Comparison of ENCODE assay signal across 2 cellular contexts in the genomic region with DNA sequence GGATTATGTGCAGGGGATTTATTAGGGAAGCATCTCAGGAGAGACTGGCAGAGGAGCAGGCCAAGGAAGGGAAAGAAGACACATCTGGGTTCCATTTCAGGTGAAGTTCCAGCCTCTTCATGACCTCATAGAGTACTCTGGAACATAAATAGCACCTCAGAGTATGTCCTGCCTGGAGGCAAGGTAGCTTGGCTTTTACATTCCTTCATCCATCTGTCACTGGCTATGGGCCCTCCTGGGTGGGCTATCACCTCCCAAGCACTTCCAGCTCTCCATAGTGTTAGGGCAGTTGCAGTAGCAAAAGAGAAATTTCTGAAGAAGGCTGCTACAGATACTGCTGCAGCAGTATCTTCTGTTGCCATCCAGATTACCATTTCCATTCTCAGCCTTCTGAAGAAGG.
A peak's percentile ranks its signal among the peaks of the same experiment; 100 is the strongest.
TF ChIP-seq lines count a peak whose summit lies in the region.

No MANE protein-coding gene starts in this region.

TF ChIP-seq in HepG2, 621 proteins besides CTCF, POLR2A, EP300 and RAD21:
- TF ChIP-seq, protein P1, sequence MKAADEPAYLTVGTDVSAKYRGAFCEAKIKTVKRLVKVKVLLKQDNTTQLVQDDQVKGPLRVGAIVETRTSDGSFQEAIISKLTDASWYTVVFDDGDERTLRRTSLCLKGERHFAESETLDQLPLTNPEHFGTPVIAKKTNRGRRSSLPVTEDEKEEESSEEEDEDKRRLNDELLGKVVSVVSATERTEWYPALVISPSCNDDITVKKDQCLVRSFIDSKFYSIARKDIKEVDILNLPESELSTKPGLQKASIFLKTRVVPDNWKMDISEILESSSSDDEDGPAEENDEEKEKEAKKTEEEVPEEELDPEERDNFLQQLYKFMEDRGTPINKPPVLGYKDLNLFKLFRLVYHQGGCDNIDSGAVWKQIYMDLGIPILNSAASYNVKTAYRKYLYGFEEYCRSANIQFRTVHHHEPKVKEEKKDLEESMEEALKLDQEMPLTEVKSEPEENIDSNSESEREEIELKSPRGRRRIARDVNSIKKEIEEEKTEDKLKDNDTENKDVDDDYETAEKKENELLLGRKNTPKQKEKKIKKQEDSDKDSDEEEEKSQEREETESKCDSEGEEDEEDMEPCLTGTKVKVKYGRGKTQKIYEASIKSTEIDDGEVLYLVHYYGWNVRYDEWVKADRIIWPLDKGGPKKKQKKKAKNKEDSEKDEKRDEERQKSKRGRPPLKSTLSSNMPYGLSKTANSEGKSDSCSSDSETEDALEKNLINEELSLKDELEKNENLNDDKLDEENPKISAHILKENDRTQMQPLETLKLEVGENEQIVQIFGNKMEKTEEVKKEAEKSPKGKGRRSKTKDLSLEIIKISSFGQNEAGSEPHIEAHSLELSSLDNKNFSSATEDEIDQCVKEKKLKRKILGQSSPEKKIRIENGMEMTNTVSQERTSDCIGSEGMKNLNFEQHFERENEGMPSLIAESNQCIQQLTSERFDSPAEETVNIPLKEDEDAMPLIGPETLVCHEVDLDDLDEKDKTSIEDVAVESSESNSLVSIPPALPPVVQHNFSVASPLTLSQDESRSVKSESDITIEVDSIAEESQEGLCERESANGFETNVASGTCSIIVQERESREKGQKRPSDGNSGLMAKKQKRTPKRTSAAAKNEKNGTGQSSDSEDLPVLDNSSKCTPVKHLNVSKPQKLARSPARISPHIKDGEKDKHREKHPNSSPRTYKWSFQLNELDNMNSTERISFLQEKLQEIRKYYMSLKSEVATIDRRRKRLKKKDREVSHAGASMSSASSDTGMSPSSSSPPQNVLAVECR (CRISPR knock-in tag; IDR thresholded peaks at IDR 0.05; ENCODE audit: borderline replicate concordance), result no peak
- TF ChIP-seq, protein P2, sequence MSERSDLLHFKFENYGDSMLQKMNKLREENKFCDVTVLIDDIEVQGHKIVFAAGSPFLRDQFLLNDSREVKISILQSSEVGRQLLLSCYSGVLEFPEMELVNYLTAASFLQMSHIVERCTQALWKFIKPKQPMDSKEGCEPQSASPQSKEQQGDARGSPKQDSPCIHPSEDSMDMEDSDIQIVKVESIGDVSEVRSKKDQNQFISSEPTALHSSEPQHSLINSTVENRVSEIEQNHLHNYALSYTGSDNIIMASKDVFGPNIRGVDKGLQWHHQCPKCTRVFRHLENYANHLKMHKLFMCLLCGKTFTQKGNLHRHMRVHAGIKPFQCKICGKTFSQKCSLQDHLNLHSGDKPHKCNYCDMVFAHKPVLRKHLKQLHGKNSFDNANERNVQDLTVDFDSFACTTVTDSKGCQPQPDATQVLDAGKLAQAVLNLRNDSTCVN (CRISPR knock-in tag; IDR thresholded peaks at IDR 0.05; ENCODE audit: borderline replicate concordance), result peak; percentile 42; the same call in 1 of the 2 replicates

TF ChIP-seq in WTC11, 78 proteins besides CTCF, POLR2A, EP300 and RAD21:
- TF ChIP-seq FOXK1 (CRISPR knock-in tag; IDR thresholded peaks at IDR 0.05) (no peak), RORB (CRISPR knock-in tag; IDR thresholded peaks at IDR 0.05) (no peak), GRHL2 (CRISPR knock-in tag; IDR thresholded peaks at IDR 0.05; ENCODE audit: insufficient replicate concordance, severe bottlenecking) (no peak)
- TF ChIP-seq, protein P3, sequence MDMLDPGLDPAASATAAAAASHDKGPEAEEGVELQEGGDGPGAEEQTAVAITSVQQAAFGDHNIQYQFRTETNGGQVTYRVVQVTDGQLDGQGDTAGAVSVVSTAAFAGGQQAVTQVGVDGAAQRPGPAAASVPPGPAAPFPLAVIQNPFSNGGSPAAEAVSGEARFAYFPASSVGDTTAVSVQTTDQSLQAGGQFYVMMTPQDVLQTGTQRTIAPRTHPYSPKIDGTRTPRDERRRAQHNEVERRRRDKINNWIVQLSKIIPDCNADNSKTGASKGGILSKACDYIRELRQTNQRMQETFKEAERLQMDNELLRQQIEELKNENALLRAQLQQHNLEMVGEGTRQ (CRISPR knock-in tag; IDR thresholded peaks at IDR 0.05), result no peak
- TF ChIP-seq, protein P4, sequence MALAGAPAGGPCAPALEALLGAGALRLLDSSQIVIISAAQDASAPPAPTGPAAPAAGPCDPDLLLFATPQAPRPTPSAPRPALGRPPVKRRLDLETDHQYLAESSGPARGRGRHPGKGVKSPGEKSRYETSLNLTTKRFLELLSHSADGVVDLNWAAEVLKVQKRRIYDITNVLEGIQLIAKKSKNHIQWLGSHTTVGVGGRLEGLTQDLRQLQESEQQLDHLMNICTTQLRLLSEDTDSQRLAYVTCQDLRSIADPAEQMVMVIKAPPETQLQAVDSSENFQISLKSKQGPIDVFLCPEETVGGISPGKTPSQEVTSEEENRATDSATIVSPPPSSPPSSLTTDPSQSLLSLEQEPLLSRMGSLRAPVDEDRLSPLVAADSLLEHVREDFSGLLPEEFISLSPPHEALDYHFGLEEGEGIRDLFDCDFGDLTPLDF (CRISPR knock-in tag; IDR thresholded peaks at IDR 0.05), result no peak
- TF ChIP-seq, protein P5, sequence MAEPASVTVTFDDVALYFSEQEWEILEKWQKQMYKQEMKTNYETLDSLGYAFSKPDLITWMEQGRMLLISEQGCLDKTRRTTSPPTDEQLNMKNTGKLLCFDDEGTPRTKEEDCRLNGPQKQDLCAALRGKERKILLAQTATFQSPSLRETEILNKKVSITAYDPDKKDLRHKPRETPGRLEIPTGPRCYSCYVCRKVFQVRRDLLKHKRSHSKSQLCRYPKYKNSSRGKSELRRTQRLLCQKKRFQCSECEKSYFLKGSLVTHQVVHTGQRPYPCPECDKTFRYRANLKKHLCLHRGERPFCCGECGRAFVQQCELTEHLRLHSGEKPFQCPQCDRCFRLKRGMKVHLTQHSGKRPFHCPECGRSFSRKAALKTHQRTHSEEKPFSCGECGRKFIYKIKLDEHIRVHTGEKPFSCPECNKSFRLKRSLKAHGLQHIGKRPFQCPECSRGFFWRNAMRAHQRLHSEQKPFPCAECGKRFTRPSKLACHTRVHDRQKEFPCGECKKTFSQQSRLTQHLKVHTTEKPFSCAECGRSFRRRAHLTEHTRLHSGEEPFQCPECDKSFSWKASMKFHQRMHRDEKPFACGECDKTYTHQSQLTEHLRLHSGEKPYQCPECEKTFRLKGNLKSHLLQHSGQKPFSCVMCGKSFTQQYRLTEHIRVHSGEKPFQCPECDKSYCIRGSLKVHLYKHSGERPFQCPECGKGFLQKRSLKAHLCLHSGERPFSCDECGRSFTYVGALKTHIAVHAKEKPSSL (CRISPR knock-in tag; conservative IDR thresholded peaks at IDR 0.05), result no peak
- TF ChIP-seq, protein P6, sequence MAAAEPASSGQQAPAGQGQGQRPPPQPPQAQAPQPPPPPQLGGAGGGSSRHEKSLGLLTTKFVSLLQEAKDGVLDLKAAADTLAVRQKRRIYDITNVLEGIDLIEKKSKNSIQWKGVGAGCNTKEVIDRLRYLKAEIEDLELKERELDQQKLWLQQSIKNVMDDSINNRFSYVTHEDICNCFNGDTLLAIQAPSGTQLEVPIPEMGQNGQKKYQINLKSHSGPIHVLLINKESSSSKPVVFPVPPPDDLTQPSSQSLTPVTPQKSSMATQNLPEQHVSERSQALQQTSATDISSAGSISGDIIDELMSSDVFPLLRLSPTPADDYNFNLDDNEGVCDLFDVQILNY (CRISPR knock-in tag; IDR thresholded peaks at IDR 0.05), result no peak
